21 cellular contexts compared by ENCODE assay signal in genomic region chr9:136142416-136142800, GRCh38. TPM values are rescaled to one million over a fixed set of nuclear protein-coding genes. Genes with fewer than 3 reads are reported as not detected.
DNase-seq lines count a peak whose midpoint lies in the region; ATAC-seq, FAIRE-seq and TF ChIP-seq lines count a peak whose summit lies in the region.
"Had no signal": no experiment of that assay in that cellular context is flagged by ENCODE, and none has a peak within 500 bp of the region (broad histone marks: within the 10 kb centered on the region; RNA-seq: fewer than 3 reads in every experiment).

No MANE protein-coding gene starts in this region.

- peak overlapping the region; percentile 15 for H3K9ac ChIP-seq in NT2/D1 (ENCODE audit: insufficient read length, low read depth)
- no peak overlapping the region for H3K9ac ChIP-seq in H1 (replicated peaks in 1 of 4; ENCODE audit: extremely low read depth in 1 of 4, low read depth in 3 of 4, low read length in 3 of 4)

- intact Hi-C loops in right cardiac atrium (cut with DNase I) (no loop called here), left ventricle myocardium inferior (cut with micrococcal nuclease) (no loop called here)

- no peak overlapping the region for H3K23ac ChIP-seq in H1 (ENCODE audit: insufficient read length)

- H2BK120ac ChIP-seq in H1 (replicated peaks; ENCODE audit: low read depth, low read length): peak overlapping the region; percentile 7

- H3K4me1 ChIP-seq in right cardiac atrium (ENCODE audit: control insufficient read depth, insufficient read depth, low read length) (no peaks in the 10 kb centered on the region), left ventricle myocardium inferior (no peaks in the 10 kb centered on the region), NT2/D1 (ENCODE audit: insufficient read depth, insufficient read length) (peaks cover 35% of the 10 kb centered on the region), H1 (replicated peaks in 1 of 4; ENCODE audit: control insufficient read depth in 3 of 4, insufficient read depth in 4 of 4, low read length in 3 of 4) (peaks cover 3 to 24% (median 15%) of the 10 kb centered on the region in 4 experiments)
- H3K4me1 ChIP-seq: A549, Caco-2 had no signal

- H3K9me3 ChIP-seq in right cardiac atrium (ENCODE audit: control insufficient read depth, low read length) (no peaks in the 10 kb centered on the region), left ventricle myocardium inferior (replicated peaks) (no peaks in the 10 kb centered on the region), NT2/D1 (ENCODE audit: insufficient read depth, low read length) (no peaks in the 10 kb centered on the region), H1 (ENCODE audit: insufficient read depth in 2 of 2, low read depth in 1 of 2, low read length in 1 of 2) (no peaks in the 10 kb centered on the region)
- H3K9me3 ChIP-seq: A549, Caco-2 had no signal

- no peak for FAIRE-seq in H1 (lab: Jason Lieb, UNC)
- FAIRE-seq: A549, D721Med, G401.6, GM12892, GM18507, K562 had no signal

- peak overlapping the region; percentile 82; the same call in 1 of the 2 replicates for H2BK12ac ChIP-seq in H1 (ENCODE audit: low read depth, low read length)

- H4K91ac ChIP-seq in H1 (replicated peaks; ENCODE audit: insufficient read length, low read length): peak overlapping the region; percentile 15

- H3K14ac ChIP-seq in H1 (ENCODE audit: insufficient read length): no peak overlapping the region

- peak overlapping the region; percentile 29 for H4K5ac ChIP-seq in H1 (ENCODE audit: insufficient read length, low read depth, low read length)

- no peaks in the 10 kb centered on the region for H3K4me1 Mint-ChIP-seq in stimulated activated effector memory CD8-positive, alpha-beta T cell treated with anti-CD3 and anti-CD28 coated beads, Interleukin-12 subunit alpha, Interleukin-12 subunit beta, amount 100 ng/mL, for 72 hours

- no peaks in the 10 kb centered on the region for H3K79me1 ChIP-seq in H1 (ENCODE audit: low read depth, low read length)

- ATAC-seq in right cardiac atrium (no peak), GM19455 (IDR thresholded peaks at IDR 0.05; ENCODE audit: unreplicated experiment) (no peak)
- no peak for ATAC-seq in stimulated activated effector memory CD8-positive, alpha-beta T cell treated with anti-CD3 and anti-CD28 coated beads, Interleukin-12 subunit alpha, Interleukin-12 subunit beta, amount 100 ng/mL, for 72 hours

- H2BK5ac ChIP-seq in H1 (ENCODE audit: low read depth, low read length): peak overlapping the region; percentile 90; the same call in 1 of the 2 replicates

- H2BK20ac ChIP-seq in H1 (ENCODE audit: low read length): no peak overlapping the region; the same call in 1 of the 2 replicates

- H3K4me3 Mint-ChIP-seq in stimulated activated effector memory CD8-positive, alpha-beta T cell treated with anti-CD3 and anti-CD28 coated beads, Interleukin-12 subunit alpha, Interleukin-12 subunit beta, amount 100 ng/mL, for 72 hours: no peak overlapping the region
- H3K4me3 Mint-ChIP-seq: CD4-positive, alpha-beta T cell; HFFc6 had no signal

- no peak overlapping the region for H3K27ac Mint-ChIP-seq in stimulated activated effector memory CD8-positive, alpha-beta T cell treated with anti-CD3 and anti-CD28 coated beads, Interleukin-12 subunit alpha, Interleukin-12 subunit beta, amount 100 ng/mL, for 72 hours
- H3K27ac Mint-ChIP-seq: CD4-positive, alpha-beta T cell; HFFc6 had no signal

- CTCF ChIA-PET in H1 (lab: Charles Lee; ENCODE audit: partially characterized antibody): interaction anchor here (0.6 to 3.1 kb wide), 15 partner anchors 9 to 347 kb away, joined by 3 to 16 read pairs (median 3); no protein-coding TSS in a partner anchor

- no peak for TF ChIP-seq RAD21 in H1 (IDR thresholded peaks at IDR 0.05 in 1 of 2, conservative IDR thresholded peaks at IDR 0.05 in 1 of 2; ENCODE audit: low read depth in 2 of 2, low read length in 2 of 2)

- no peak for TF ChIP-seq EP300 in H1 (IDR thresholded peaks at IDR 0.05; ENCODE audit: borderline replicate concordance in 1 of 2, low read depth in 2 of 2, low read length in 2 of 2)

- H3K4me3 ChIP-seq in right cardiac atrium (ENCODE audit: low read length) (no peak overlapping the region), left ventricle myocardium inferior (no peak overlapping the region), NT2/D1 (ENCODE audit: insufficient read length, low read depth) (no peak overlapping the region), H1 (ENCODE audit: extremely low read depth in 1 of 4, insufficient read depth in 2 of 4, low read depth in 3 of 4, low read length in 4 of 4) (peak overlapping the region in 1 of 4 experiments; percentile 41; a peak in 1 of 8 replicates)
- H3K4me3 ChIP-seq: A549, K562 had no signal

- 64% methylated on average over 6 of the region's 6 CpGs for WGBS in right cardiac atrium
- 56% methylated on average over 6 of the region's 6 CpGs; no CpG with 5 or more reads in 1 of the 2 experiments for WGBS in H1 (ENCODE audit: extremely low coverage in 1 of 2, insufficient coverage in 1 of 2, insufficient read length in 1 of 2, insufficient replicate concordance in 2 of 2, low coverage in 1 of 2, low lambda C conversion rate in 2 of 2, missing lambda C conversion rate in 1 of 2), 2 experiments

- H3K36me3 ChIP-seq in left ventricle myocardium inferior (no peaks in the 10 kb centered on the region), NT2/D1 (ENCODE audit: insufficient read depth, insufficient read length, low read length) (no peaks in the 10 kb centered on the region), H1 (ENCODE audit: control insufficient read depth in 2 of 4, insufficient read depth in 4 of 4, low read length in 3 of 4) (no peaks in the 10 kb centered on the region)

- no peaks in the 10 kb centered on the region for H3K9me3 Mint-ChIP-seq in stimulated activated effector memory CD8-positive, alpha-beta T cell treated with anti-CD3 and anti-CD28 coated beads, Interleukin-12 subunit alpha, Interleukin-12 subunit beta, amount 100 ng/mL, for 72 hours
- H3K9me3 Mint-ChIP-seq: CD4-positive, alpha-beta T cell; HFFc6 had no signal

- DNase-seq in right cardiac atrium (peak in 2 of 3 donors; percentile 1 to 24), left ventricle myocardium inferior (no peak), NT2/D1 (ENCODE audit: low read depth, low spot score) (no peak), H1 (ENCODE audit: low read depth in 1 of 2, low spot score in 2 of 2) (peak in 1 of 2 experiments; percentile 54), AG08395 (ENCODE audit: low spot score) (no peak)
- no peak for DNase-seq in stimulated activated effector memory CD8-positive, alpha-beta T cell treated with anti-CD3 and anti-CD28 coated beads, Interleukin-12 subunit alpha, Interleukin-12 subunit beta, amount 100 ng/mL, for 72 hours (ENCODE audit: low spot score in 2 of 2)
- no peak for DNase-seq in stimulated activated CD4-positive, alpha-beta T cell treated with anti-CD3 and anti-CD28 coated beads, Interleukin-1b, Interleukin-23, amount 100 ng/mL, for 48 hours
- DNase-seq: Caco-2; CD4-positive, alpha-beta T cell; HCEC 1CT; HFFc6 had no signal

- H2BK15ac ChIP-seq in H1 (ENCODE audit: low read length): peak overlapping the region; percentile 50

- no peak overlapping the region for H2AFZ ChIP-seq in H1 (ENCODE audit: low read length)

- H3K4ac ChIP-seq in H1 (replicated peaks; ENCODE audit: insufficient read length, low read depth, low read length): no peak overlapping the region

- TF ChIP-seq CTCF in left ventricle myocardium inferior (IDR thresholded peaks at IDR 0.05; ENCODE audit: borderline replicate concordance) (no peak), H1 (IDR thresholded peaks at IDR 0.05; ENCODE audit: control extremely low read depth in 1 of 3, insufficient read depth in 1 of 3, low read depth in 1 of 3, low read length in 3 of 3) (no peak)

- H3K23me2 ChIP-seq in H1 (ENCODE audit: low read depth, low read length): peaks cover 2% of the 10 kb centered on the region; the same call in 1 of the 2 replicates

- no peak overlapping the region for H3K56ac ChIP-seq in H1 (replicated peaks; ENCODE audit: insufficient read length, low read depth, low read length)

- H3K79me2 ChIP-seq in H1 (ENCODE audit: control insufficient read depth in 1 of 2, insufficient read depth in 2 of 2, low read length in 2 of 2): no peaks in the 10 kb centered on the region

- H2AK5ac ChIP-seq in H1 (ENCODE audit: low read depth, low read length): 0 out of 2 replicates have a peak overlapping the region, but pooled peaks have one; percentile 48

- POLR2A ChIA-PET in H1 (lab: Charles Lee; ENCODE audit: partially characterized antibody): no interaction called here

- peak overlapping the region; percentile 16 to 41; a peak in 2 of 4 replicates for H3K4me2 ChIP-seq in H1 (ENCODE audit: insufficient read depth in 1 of 2, low read depth in 2 of 2, low read length in 2 of 2)
- H3K4me2 ChIP-seq: A549 had no signal

- H3K36me3 Mint-ChIP-seq in stimulated activated effector memory CD8-positive, alpha-beta T cell treated with anti-CD3 and anti-CD28 coated beads, Interleukin-12 subunit alpha, Interleukin-12 subunit beta, amount 100 ng/mL, for 72 hours: no peaks in the 10 kb centered on the region

- H3K27ac ChIP-seq in right cardiac atrium (ENCODE audit: low read length): no peak overlapping the region
- no peak overlapping the region for H3K27ac ChIP-seq in left ventricle myocardium inferior (replicated peaks)
- H3K27ac ChIP-seq in H1 (ENCODE audit: low read depth, low read length): no peak overlapping the region
- H3K27ac ChIP-seq: 22Rv1, A549, C4-2B, HL-60 had no signal

- H4K8ac ChIP-seq in H1 (ENCODE audit: extremely low read depth, insufficient read depth, low read length): 0 out of 2 replicates have a peak overlapping the region, but pooled peaks have one; percentile 28

- TF ChIP-seq POLR2A in H1 (IDR thresholded peaks at IDR 0.05; ENCODE audit: control extremely low read depth in 1 of 2, low read depth in 2 of 2, low read length in 2 of 2): no peak

- peak overlapping the region; percentile 41 for H3K18ac ChIP-seq in H1 (ENCODE audit: extremely low read depth, low read length)

- no peaks in the 10 kb centered on the region for H3K27me3 ChIP-seq in right cardiac atrium (ENCODE audit: control insufficient read depth, insufficient read depth)
- peaks cover 75% of the 10 kb centered on the region for H3K27me3 ChIP-seq in left ventricle myocardium inferior (ENCODE audit: low read depth)
- H3K27me3 ChIP-seq in NT2/D1 (ENCODE audit: insufficient read depth, insufficient read length): no peaks in the 10 kb centered on the region
- no peaks in the 10 kb centered on the region; a peak in 1 of 7 replicates for H3K27me3 ChIP-seq in H1 (replicated peaks in 1 of 4; ENCODE audit: control insufficient read depth in 3 of 4, extremely low read depth in 1 of 4, insufficient read depth in 3 of 4, low read length in 3 of 4)

- H4K20me1 ChIP-seq in H1 (replicated peaks in 1 of 2; ENCODE audit: control insufficient read depth in 1 of 2, insufficient read depth in 2 of 2, low read length in 2 of 2): no peaks in the 10 kb centered on the region

RNA-seq across cellular contexts. Expression of gene TMEM250, which starts 23.7 kb away (rescaled TPM):
- total RNA-seq in right cardiac atrium (10 to 100 TPM; 18.5 to 25.5 (median 20.9) TPM), left ventricle myocardium inferior (15.1 TPM)
- polyA plus RNA-seq in right cardiac atrium (16.5 TPM), H1 (2011; rRNA removed) (22.3 and 36.1 TPM in 2 replicates)
- total RNA-seq in H1 (2021; fragmentation: NEBNext Ultra II Directional; extraction: Animal tissue kit (Norgen Biotek cat#: 25700)): 34.9 and 35.3 TPM in 2 replicates
- 29.7 TPM for polyA plus RNA-seq in H1 (2011; cell fraction: cytosol; rRNA removed)
- polyA plus RNA-seq in H1 (2011; cell fraction: nucleus; rRNA removed): 51.9 TPM
- polyA plus RNA-seq in H1 (2012, experiment 1 of 2): 27.3 to 39.7 TPM (median 36.4 TPM) in 4 replicates
- 42.5 TPM for polyA plus RNA-seq in H1 (2012, experiment 2 of 2)
- polyA plus RNA-seq in H1 (2013, experiment 1 of 2): 22.7 TPM
- 22.4 TPM for polyA plus RNA-seq in H1 (2013, experiment 2 of 2)
- polyA minus RNA-seq in H1 (2011; rRNA and poly(A)+ RNA removed): 16.0 TPM in 2 replicates
- polyA minus RNA-seq in H1 (2011; cell fraction: cytosol; rRNA and poly(A)+ RNA removed): 31.0 TPM
- 33.8 TPM for polyA minus RNA-seq in H1 (2011; cell fraction: nucleus; rRNA and poly(A)+ RNA removed)

RNA-seq across cellular contexts. Expression of gene NACC2, which starts 47.3 kb away (rescaled TPM):
- total RNA-seq in right cardiac atrium (10 to 100 TPM; 31.4 to 45.3 (median 37.8) TPM), left ventricle myocardium inferior (29.5 TPM)
- polyA plus RNA-seq in right cardiac atrium (19.4 TPM), H1 (2011; rRNA removed) (8.3 and 14.9 TPM in 2 replicates)
- total RNA-seq in H1 (2021; fragmentation: NEBNext Ultra II Directional; extraction: Animal tissue kit (Norgen Biotek cat#: 25700)): 13.6 and 14.0 TPM in 2 replicates
- 10.8 TPM for polyA plus RNA-seq in H1 (2011; cell fraction: cytosol; rRNA removed)
- 16.7 TPM for polyA plus RNA-seq in H1 (2011; cell fraction: nucleus; rRNA removed)
- polyA plus RNA-seq in H1 (2012, experiment 1 of 2): 6.6 to 9.5 TPM (median 8.4 TPM) in 4 replicates
- 5.6 TPM for polyA plus RNA-seq in H1 (2012, experiment 2 of 2)
- 6.3 TPM for polyA plus RNA-seq in H1 (2013, experiment 1 of 2)
- 6.3 TPM for polyA plus RNA-seq in H1 (2013, experiment 2 of 2)
- 6.4 and 8.3 TPM in 2 replicates for polyA minus RNA-seq in H1 (2011; rRNA and poly(A)+ RNA removed)
- polyA minus RNA-seq in H1 (2011; cell fraction: cytosol; rRNA and poly(A)+ RNA removed): 12.7 TPM
- polyA minus RNA-seq in H1 (2011; cell fraction: nucleus; rRNA and poly(A)+ RNA removed): 10.0 TPM

Comparison
In these comparisons a context has a peak if more than half of its experiments do, and no peak if none do; other contexts are left out.
1. DNase-seq: peak in right cardiac atrium (2 of 3); none in left ventricle myocardium inferior (single experiment), NT2/D1 (single experiment), stimulated activated effector memory CD8-positive, alpha-beta T cell treated with anti-CD3 and anti-CD28 coated beads, Interleukin-12 subunit alpha, Interleukin-12 subunit beta, amount 100 ng/mL, for 72 hours (0 of 2), stimulated activated CD4-positive, alpha-beta T cell treated with anti-CD3 and anti-CD28 coated beads, Interleukin-1b, Interleukin-23, amount 100 ng/mL, for 48 hours (single experiment) and AG08395 (single experiment).